Comparison of ENCODE assay signal across 9 cellular contexts in genomic region chrY:15424633-15425259, GRCh38.
DNase-seq lines count a peak whose midpoint lies in the region; ATAC-seq and TF ChIP-seq lines count a peak whose summit lies in the region.
"Had no signal": no experiment of that assay in that cellular context is flagged by ENCODE, and none has a peak within 500 bp of the region (broad histone marks: within the 10 kb centered on the region; RNA-seq: fewer than 3 reads in every experiment).

No MANE protein-coding gene starts in this region.

- H3K9me3 ChIP-seq in OCI-LY3 (ENCODE audit: insufficient read depth, low read length) (no peaks in the 10 kb centered on the region), thymus (ENCODE audit: control insufficient read depth) (no peaks in the 10 kb centered on the region)

- peak overlapping the region; percentile 99 for H3K4me2 ChIP-seq in OCI-LY3 (ENCODE audit: low read length)
- H3K4me2 ChIP-seq: KMS-11 had no signal

- peak; percentile 18 for DNase-seq in stimulated activated CD4-positive, alpha-beta T cell treated with anti-CD3 and anti-CD28 coated beads, Interleukin-15, amount 100 ng/mL, for 24 hours
- DNase-seq in stimulated activated CD4-positive, alpha-beta T cell treated with anti-CD3 and anti-CD28 coated beads, Interleukin-2, amount 100 ng/mL, for 48 hours, result no peak
- DNase-seq in fibroblast of pulmonary artery (ENCODE audit: low read depth) (peak; percentile 51), inferior parietal cortex (ENCODE audit: extremely low spot score) (no peak)
- DNase-seq in central memory CD4-positive, alpha-beta T cell, result no peak

- H3K9ac ChIP-seq in OCI-LY3 (ENCODE audit: low read length), result peak overlapping the region; percentile 76
- H3K9ac ChIP-seq: KMS-11 had no signal

- TF ChIP-seq CTCF in OCI-LY3 (IDR thresholded peaks at IDR 0.05; ENCODE audit: low read depth, low read length) (no peak), fibroblast of pulmonary artery (IDR thresholded peaks at IDR 0.05; ENCODE audit: low read length, missing control alignments) (no peak)

- 1% methylated on average over 6 of the region's 6 CpGs for WGBS in thymus

- no peaks in the 10 kb centered on the region for H3K79me2 ChIP-seq in OCI-LY3 (ENCODE audit: low read length)

- 0 out of 2 replicates have a peak overlapping the region, but pooled peaks have one; percentile 30 for H3K27ac ChIP-seq in OCI-LY3 (ENCODE audit: low read length)
- peak overlapping the region; percentile 58 for H3K27ac ChIP-seq in thymus (ENCODE audit: low read depth)
- H3K27ac ChIP-seq: KMS-11 had no signal

- H2AFZ ChIP-seq in OCI-LY3 (ENCODE audit: low read depth, low read length), result peak overlapping the region; percentile 98

- peaks cover 10% of the 10 kb centered on the region for H3K4me1 ChIP-seq in OCI-LY3 (ENCODE audit: low read length)
- H3K4me1 ChIP-seq in thymus (ENCODE audit: control insufficient read depth, insufficient read depth, low read length), result no peaks in the 10 kb centered on the region

- no peaks in the 10 kb centered on the region for H4K20me1 ChIP-seq in OCI-LY3 (ENCODE audit: insufficient read depth, low read length)

- H3K27me3 ChIP-seq in OCI-LY3 (ENCODE audit: low read depth, low read length), result no peaks in the 10 kb centered on the region
- no peaks in the 10 kb centered on the region for H3K27me3 ChIP-seq in thymus (ENCODE audit: control insufficient read depth, insufficient read depth)

- no peak for ATAC-seq in GM21723 (IDR thresholded peaks at IDR 0.05; ENCODE audit: unreplicated experiment)

- H3K36me3 ChIP-seq in OCI-LY3 (replicated peaks; ENCODE audit: low read depth, low read length), result no peaks in the 10 kb centered on the region
- no peaks in the 10 kb centered on the region for H3K36me3 ChIP-seq in thymus (ENCODE audit: control insufficient read depth, insufficient read depth)

- peak overlapping the region; percentile 87 for H3K4me3 ChIP-seq in OCI-LY3 (ENCODE audit: low read length)
- H3K4me3 ChIP-seq in fibroblast of pulmonary artery (replicated peaks; ENCODE audit: low read depth, low read length), result peak overlapping the region; percentile 53
- H3K4me3 ChIP-seq in thymus (ENCODE audit: low read length), result peak overlapping the region; percentile 47

Comparison
In these comparisons a context has a peak if more than half of its experiments do, and no peak if none do; other contexts are left out.
1. DNase-seq: peak in stimulated activated CD4-positive, alpha-beta T cell treated with anti-CD3 and anti-CD28 coated beads, Interleukin-15, amount 100 ng/mL, for 24 hours (single experiment) and fibroblast of pulmonary artery (single experiment); none in stimulated activated CD4-positive, alpha-beta T cell treated with anti-CD3 and anti-CD28 coated beads, Interleukin-2, amount 100 ng/mL, for 48 hours (0 of 2), inferior parietal cortex (single experiment) and central memory CD4-positive, alpha-beta T cell (single experiment).
2. Peak in every context shown above with its lines, with median percentiles within 50 percentile points of each other: H3K4me3 ChIP-seq.